Comparison of ENCODE assay signal across 8 cellular contexts in genomic region chr13:84137292-84137691, GRCh38.
A peak's percentile ranks its signal among the peaks of the same experiment; 100 is the strongest.
DNase-seq lines count a peak whose midpoint lies in the region; ATAC-seq and TF ChIP-seq lines count a peak whose summit lies in the region.

No MANE protein-coding gene starts in this region.

- H3K4me1 Mint-ChIP-seq in osteocyte (ENCODE audit: unreplicated experiment) (no peaks in the 10 kb centered on the region), endothelial cell (ENCODE audit: unreplicated experiment) (no peaks in the 10 kb centered on the region)

- H3K27me3 Mint-ChIP-seq in osteocyte (ENCODE audit: unreplicated experiment) (no peaks in the 10 kb centered on the region), endothelial cell (ENCODE audit: unreplicated experiment) (no peaks in the 10 kb centered on the region)

- H3K4me3 Mint-ChIP-seq in osteocyte (ENCODE audit: unreplicated experiment) (no peak overlapping the region), endothelial cell (ENCODE audit: unreplicated experiment) (no peak overlapping the region)

- no peaks in the 10 kb centered on the region for H3K36me3 Mint-ChIP-seq in osteocyte (ENCODE audit: unreplicated experiment)
- no peaks in the 10 kb centered on the region for H3K36me3 Mint-ChIP-seq in endothelial cell (ENCODE audit: low read depth, unreplicated experiment)

- H3K9me3 Mint-ChIP-seq in osteocyte (ENCODE audit: unreplicated experiment) (no peaks in the 10 kb centered on the region), endothelial cell (ENCODE audit: unreplicated experiment) (no peaks in the 10 kb centered on the region)

- H3K27ac Mint-ChIP-seq in osteocyte (ENCODE audit: unreplicated experiment) (no peak overlapping the region), endothelial cell (ENCODE audit: unreplicated experiment) (no peak overlapping the region)

- ATAC-seq in GM18520 (IDR thresholded peaks at IDR 0.05; ENCODE audit: unreplicated experiment): peak; percentile 99
- peak; percentile 87 for ATAC-seq in HG02884 (IDR thresholded peaks at IDR 0.05; ENCODE audit: unreplicated experiment)

- no peak for TF ChIP-seq CTCF in osteocyte (IDR thresholded peaks at IDR 0.05)
- TF ChIP-seq CTCF in endothelial cell (IDR thresholded peaks at IDR 0.05; ENCODE audit: unreplicated experiment): no peak

- DNase-seq in RPMI7951 (ENCODE audit: low read depth): peak; percentile 12
- peak; percentile 55 for DNase-seq in astrocyte of the hippocampus (ENCODE audit: low read depth, low spot score)
- peak; percentile 39 for DNase-seq in stimulated activated naive CD4-positive, alpha-beta T cell treated with Interleukin-2 at 50 U/mL for 16 hours (lab: John Stamatoyannopoulos, UW)
- DNase-seq in osteocyte (ENCODE audit: extremely low spot score, unreplicated experiment): no peak
- no peak for DNase-seq in DMS153 (lab: John Stamatoyannopoulos, UW)
- DNase-seq in endothelial cell (ENCODE audit: low spot score): no peak

Comparison
In these comparisons a context has a peak if more than half of its experiments do, and no peak if none do; other contexts are left out.
1. DNase-seq: peak in RPMI7951 (single experiment), astrocyte of the hippocampus (single experiment) and stimulated activated naive CD4-positive, alpha-beta T cell treated with Interleukin-2 at 50 U/mL for 16 hours (single experiment); none in osteocyte (single experiment), DMS153 (single experiment) and endothelial cell (single experiment).